In the genomic region with DNA sequence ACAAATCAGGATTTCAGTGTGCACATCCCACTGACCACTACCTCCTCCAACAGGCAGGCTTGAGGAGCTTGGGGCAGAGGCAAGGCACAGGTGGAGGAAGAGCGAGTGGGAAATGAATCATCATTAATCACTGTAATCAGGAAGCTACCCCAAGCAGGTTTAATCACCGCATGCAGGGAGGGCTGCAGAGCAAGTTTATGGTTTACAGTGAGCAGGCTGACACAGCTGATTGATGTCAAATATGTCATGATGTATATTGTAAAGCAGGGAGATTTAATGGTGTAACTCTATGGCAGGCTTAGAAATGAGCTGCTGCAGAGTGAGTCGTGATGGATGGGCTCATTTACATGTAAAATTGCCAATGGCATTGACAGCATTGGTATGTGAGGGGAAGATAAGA, we compare ENCODE assay signal across 24 cellular contexts.
A peak's percentile ranks its signal among the peaks of the same experiment; 100 is the strongest.
DNase-seq lines count a peak whose midpoint lies in the region; ATAC-seq lines count a peak whose summit lies in the region.
"Had no signal": no experiment of that assay in that cellular context is flagged by ENCODE, and none has a peak within 500 bp of the region (broad histone marks: within the 10 kb centered on the region; RNA-seq: fewer than 3 reads in every experiment).

No MANE protein-coding gene starts in this region.

- DNase-seq in ELR (ENCODE audit: low read depth) (peak; percentile 79), NCI-H1417 (lab: John Stamatoyannopoulos, UW) (peak in 2 of 3 experiments; percentile 82 to 96), dermis blood vessel endothelial cell (peak; percentile 72), kidney glomerular epithelial cell (lab: John Stamatoyannopoulos, UW) (peak; percentile 7), SKM-1 (lab: John Stamatoyannopoulos, UW; ENCODE audit: unreplicated experiment) (no peak)
- DNase-seq in stimulated activated CD8-positive, alpha-beta memory T cell treated with anti-CD3 and anti-CD28 coated beads, Interleukin-4, amount 100 ng/mL, for 48 hours = no peak
- no peak for DNase-seq in activated CD8-positive, alpha-beta memory T cell treated with anti-CD3 and anti-CD28 coated beads, Interleukin-2, amount 50 U/mL, for 48 hours
- DNase-seq: activated CD4-positive, alpha-beta T cell treated with anti-CD3 and anti-CD28 coated beads, Interleukin-2, amount 50 U/mL, for 4 hours; activated CD8-positive, alpha-beta memory T cell treated with anti-CD3 and anti-CD28 coated beads, Interleukin-2, amount 50 U/mL, for 4 hours; DND-41; Kasumi-1; lower lobe of right lung; natural killer cell; NCI-H2029; NCI-H345; retina; small intestine; stimulated activated naive CD8-positive, alpha-beta T cell treated with anti-CD3 and anti-CD28 coated beads, Interleukin-15, amount 100 ng/mL, for 72 hours; SW 1271; thyroid gland had no signal

- ATAC-seq in GM21576 (IDR thresholded peaks at IDR 0.05; ENCODE audit: unreplicated experiment) = no peak
- ATAC-seq: activated naive CD4-positive, alpha-beta T cell treated with anti-CD3 and anti-CD28 coated beads, Interleukin-2, amount 50 U/mL, for 72 hours; GM12878; lower lobe of right lung; natural killer cell; Right ventricle myocardium inferior; stimulated activated naive CD8-positive, alpha-beta T cell treated with anti-CD3 and anti-CD28 coated beads, Interleukin-15, amount 100 ng/mL, for 72 hours had no signal

Comparison
In these comparisons a context has a peak if more than half of its experiments do, and no peak if none do; other contexts are left out.
1. DNase-seq: peak in ELR (single experiment), NCI-H1417 (2 of 3), dermis blood vessel endothelial cell (single experiment) and kidney glomerular epithelial cell (single experiment); none in SKM-1 (single experiment), stimulated activated CD8-positive, alpha-beta memory T cell treated with anti-CD3 and anti-CD28 coated beads, Interleukin-4, amount 100 ng/mL, for 48 hours (single experiment) and activated CD8-positive, alpha-beta memory T cell treated with anti-CD3 and anti-CD28 coated beads, Interleukin-2, amount 50 U/mL, for 48 hours (single experiment).